1 cellular context compared by ENCODE assay signal in the genomic region with DNA sequence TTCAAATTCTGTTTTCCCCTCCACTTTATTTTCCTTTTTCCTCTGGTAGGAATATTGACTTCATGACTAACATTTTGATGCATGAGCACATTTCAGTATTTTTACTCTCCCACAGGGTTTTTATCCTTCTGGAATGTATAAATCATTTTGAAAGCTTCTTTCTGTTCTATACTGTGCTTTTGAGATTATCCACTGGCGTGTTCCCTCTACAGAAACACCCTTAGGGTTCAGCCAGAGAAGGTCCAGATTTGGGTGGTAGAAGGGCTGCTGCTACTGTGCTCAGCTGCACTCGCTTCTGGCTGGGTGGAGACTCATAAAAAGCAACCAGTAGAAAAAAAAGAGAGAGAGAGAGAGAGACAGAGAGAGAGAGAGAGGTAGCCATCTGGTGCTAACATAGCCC.
TF ChIP-seq lines count a peak whose summit lies in the region.

No MANE protein-coding gene starts in this region.

TF ChIP-seq in endothelial cell of umbilical vein, 7 proteins besides CTCF, POLR2A, EP300 and RAD21 (continued from another document):
- TF ChIP-seq JUN (IDR thresholded peaks at IDR 0.05; ENCODE audit: borderline replicate concordance, insufficient read depth, insufficient read length, low read depth) (no peak), POLR2AphosphoS5 (IDR thresholded peaks at IDR 0.05; ENCODE audit: insufficient read depth, low read depth, low read length) (no peak), EZH2 (IDR thresholded peaks at IDR 0.05; ENCODE audit: borderline replicate concordance, low read depth, low read length, severe bottlenecking) (no peak), GATA2 (IDR thresholded peaks at IDR 0.05; ENCODE audit: insufficient read depth, insufficient read length, low read depth, low read length) (no peak), MYC (IDR thresholded peaks at IDR 0.05; ENCODE audit: low read depth, low read length) (no peak)
